17 cellular contexts compared by ENCODE assay signal in the genomic region with DNA sequence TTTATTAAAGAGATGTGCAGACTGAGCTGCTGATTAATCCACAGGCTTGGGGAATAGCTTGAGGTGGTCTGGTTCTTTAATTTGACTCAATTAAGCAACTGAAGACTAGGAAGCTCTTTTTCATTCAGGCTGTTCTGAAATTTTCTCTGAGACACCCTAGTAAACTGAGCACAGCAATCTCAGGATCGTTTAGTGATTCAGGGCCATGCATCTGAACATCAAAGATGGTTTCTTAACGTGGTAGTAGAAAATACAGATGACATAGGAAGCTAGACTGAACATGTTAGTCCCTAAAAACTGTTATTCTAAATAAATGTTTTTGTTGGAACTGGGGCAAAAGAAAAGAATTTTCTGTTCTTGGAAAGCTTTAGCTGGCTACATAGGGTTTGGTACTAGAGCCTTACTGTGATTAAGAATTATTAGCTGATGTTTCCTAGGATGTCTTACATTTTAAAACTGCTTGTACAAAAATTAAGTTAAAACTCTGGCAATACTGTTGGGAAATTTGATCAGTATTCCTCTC.
DNase-seq lines count a peak whose midpoint lies in the region; ATAC-seq and TF ChIP-seq lines count a peak whose summit lies in the region.
"Had no signal": no experiment of that assay in that cellular context is flagged by ENCODE, and none has a peak within 500 bp of the region (broad histone marks: within the 10 kb centered on the region; RNA-seq: fewer than 3 reads in every experiment).

No MANE protein-coding gene starts in this region.

- no peaks in the 10 kb centered on the region for H3K27me3 ChIP-seq in skeletal muscle satellite cell (ENCODE audit: control insufficient read depth, insufficient read depth, low read length)

- DNase-seq in T-helper 1 cell (no peak), glutamatergic neuron (no peak), left ventricle myocardium superior (no peak), ACHN (no peak)
- no peak for DNase-seq in activated CD8-positive, alpha-beta T cell treated with anti-CD3 and anti-CD28 coated beads for 36 hours
- DNase-seq in effector memory CD8-positive, alpha-beta T cell: no peak
- DNase-seq: 8988T, hippocampal formation, KBM-7, left colon, NCI-H1092 treated with DMSO at 0.1 percent for 48 hours, substantia nigra, T-helper 17 cell had no signal

- peak overlapping the region; percentile 44 for H3K9ac ChIP-seq in skeletal muscle satellite cell (ENCODE audit: low read depth, low read length)
- H3K9ac ChIP-seq: parathyroid adenoma had no signal

- no peak overlapping the region for H3K4me3 ChIP-seq in skeletal muscle satellite cell (ENCODE audit: low read length)

- intact Hi-C loops in activated CD8-positive, alpha-beta T cell treated with anti-CD3 and anti-CD28 coated beads for 36 hours (cut with micrococcal nuclease): loop anchor here (10.0 kb wide), 1 partner anchor 305 kb away; no protein-coding TSS in a partner anchor
- intact Hi-C loops in left ventricle myocardium superior (cut with micrococcal nuclease): no loop called here

- H3K4me3 Mint-ChIP-seq in T-helper 1 cell treated with Interleukin-12 subunit alpha and Interleukin-12 subunit beta and Interleukin-4 antibody, amounts not matched to agents 30 μg/mL and 1 μg/mL, for 36 hours: no peak overlapping the region
- no peak overlapping the region for H3K4me3 Mint-ChIP-seq in activated CD8-positive, alpha-beta T cell treated with anti-CD3 and anti-CD28 coated beads for 36 hours
- H3K4me3 Mint-ChIP-seq in effector memory CD8-positive, alpha-beta T cell: no peak overlapping the region
- H3K4me3 Mint-ChIP-seq in glutamatergic neuron (ENCODE audit: unreplicated experiment): no peak overlapping the region
- H3K4me3 Mint-ChIP-seq: CD4-positive, CD25-positive, alpha-beta regulatory T cell; T-helper 17 cell had no signal

- peak; percentile 18 for ATAC-seq in activated CD8-positive, alpha-beta T cell treated with anti-CD3 and anti-CD28 coated beads for 36 hours
- ATAC-seq in effector memory CD8-positive, alpha-beta T cell (replicated peaks): no peak
- ATAC-seq in left ventricle myocardium superior: no peak
- ATAC-seq: left colon had no signal

- H3K4me2 ChIP-seq in skeletal muscle satellite cell (ENCODE audit: low read length): peak overlapping the region; percentile 27

- H3K36me3 Mint-ChIP-seq in T-helper 1 cell treated with Interleukin-12 subunit alpha and Interleukin-12 subunit beta and Interleukin-4 antibody, amounts not matched to agents 30 μg/mL and 1 μg/mL, for 36 hours (ENCODE audit: low read depth): no peaks in the 10 kb centered on the region
- no peaks in the 10 kb centered on the region for H3K36me3 Mint-ChIP-seq in activated CD8-positive, alpha-beta T cell treated with anti-CD3 and anti-CD28 coated beads for 36 hours (ENCODE audit: low read depth)
- H3K36me3 Mint-ChIP-seq in effector memory CD8-positive, alpha-beta T cell (ENCODE audit: insufficient read depth): no peaks in the 10 kb centered on the region
- H3K36me3 Mint-ChIP-seq in glutamatergic neuron (ENCODE audit: unreplicated experiment): no peaks in the 10 kb centered on the region
- H3K36me3 Mint-ChIP-seq: CD4-positive, CD25-positive, alpha-beta regulatory T cell had no signal

- in situ Hi-C loops in ACHN (cut with HindIII; ENCODE audit: low pct_ligation_motif_present, low pct_unique_long_range_greater_than_20kb, low sequenced_read_pairs): no loop called here

- H3K27ac Mint-ChIP-seq in T-helper 1 cell treated with Interleukin-12 subunit alpha and Interleukin-12 subunit beta and Interleukin-4 antibody, amounts not matched to agents 30 μg/mL and 1 μg/mL, for 36 hours: peak overlapping the region; percentile 83
- peak overlapping the region; percentile 91 for H3K27ac Mint-ChIP-seq in activated CD8-positive, alpha-beta T cell treated with anti-CD3 and anti-CD28 coated beads for 36 hours
- peak overlapping the region; percentile 72 to 89 for H3K27ac Mint-ChIP-seq in effector memory CD8-positive, alpha-beta T cell
- no peak overlapping the region for H3K27ac Mint-ChIP-seq in glutamatergic neuron (ENCODE audit: unreplicated experiment)

- H3K9me3 Mint-ChIP-seq in T-helper 1 cell treated with Interleukin-12 subunit alpha and Interleukin-12 subunit beta and Interleukin-4 antibody, amounts not matched to agents 30 μg/mL and 1 μg/mL, for 36 hours: no peaks in the 10 kb centered on the region
- no peaks in the 10 kb centered on the region for H3K9me3 Mint-ChIP-seq in activated CD8-positive, alpha-beta T cell treated with anti-CD3 and anti-CD28 coated beads for 36 hours
- H3K9me3 Mint-ChIP-seq in effector memory CD8-positive, alpha-beta T cell: no peaks in the 10 kb centered on the region
- no peaks in the 10 kb centered on the region for H3K9me3 Mint-ChIP-seq in glutamatergic neuron (ENCODE audit: unreplicated experiment)
- H3K9me3 Mint-ChIP-seq: CD4-positive, CD25-positive, alpha-beta regulatory T cell had no signal

- POLR2A ChIA-PET in activated CD8-positive, alpha-beta T cell treated with anti-CD3 and anti-CD28 coated beads for 36 hours (lab: Charles Lee): interaction anchor here (1.1 to 2.8 kb wide), 4 partner anchors 33 to 132 kb away, joined by 3 to 23 read pairs (median 6); partner anchors contain the start of genes CEP55 and MYOF

- H3K4me1 Mint-ChIP-seq in T-helper 1 cell treated with Interleukin-12 subunit alpha and Interleukin-12 subunit beta and Interleukin-4 antibody, amounts not matched to agents 30 μg/mL and 1 μg/mL, for 36 hours (ENCODE audit: low read depth): peaks cover 27% of the 10 kb centered on the region
- H3K4me1 Mint-ChIP-seq in activated CD8-positive, alpha-beta T cell treated with anti-CD3 and anti-CD28 coated beads for 36 hours (ENCODE audit: low read depth): peaks cover 38% of the 10 kb centered on the region
- H3K4me1 Mint-ChIP-seq in effector memory CD8-positive, alpha-beta T cell (ENCODE audit: low read depth in 2 of 2): peaks cover 12 to 14% of the 10 kb centered on the region in 2 donors
- H3K4me1 Mint-ChIP-seq in glutamatergic neuron (ENCODE audit: low read depth, unreplicated experiment): peaks cover 10% of the 10 kb centered on the region

- peaks cover 65% of the 10 kb centered on the region for H3K4me1 ChIP-seq in skeletal muscle satellite cell (ENCODE audit: control insufficient read depth, insufficient read depth, low read length)
- H3K4me1 ChIP-seq: parathyroid adenoma had no signal

- TF ChIP-seq CTCF in activated CD8-positive, alpha-beta T cell treated with anti-CD3 and anti-CD28 coated beads for 36 hours (IDR thresholded peaks at IDR 0.05): no peak
- TF ChIP-seq CTCF in glutamatergic neuron (IDR thresholded peaks at IDR 0.05; ENCODE audit: partially characterized antibody, unreplicated experiment): no peak

- no peaks in the 10 kb centered on the region for H3K27me3 Mint-ChIP-seq in T-helper 1 cell treated with Interleukin-12 subunit alpha and Interleukin-12 subunit beta and Interleukin-4 antibody, amounts not matched to agents 30 μg/mL and 1 μg/mL, for 36 hours (ENCODE audit: low read depth)
- no peaks in the 10 kb centered on the region for H3K27me3 Mint-ChIP-seq in activated CD8-positive, alpha-beta T cell treated with anti-CD3 and anti-CD28 coated beads for 36 hours
- H3K27me3 Mint-ChIP-seq in effector memory CD8-positive, alpha-beta T cell: no peaks in the 10 kb centered on the region
- H3K27me3 Mint-ChIP-seq in glutamatergic neuron (ENCODE audit: unreplicated experiment): no peaks in the 10 kb centered on the region
- H3K27me3 Mint-ChIP-seq: T-helper 17 cell had no signal

- H3K9me3 ChIP-seq in skeletal muscle satellite cell (replicated peaks; ENCODE audit: low read length): no peaks in the 10 kb centered on the region

- CTCF ChIA-PET in activated CD8-positive, alpha-beta T cell treated with anti-CD3 and anti-CD28 coated beads for 36 hours (lab: Charles Lee): interaction anchor here (0.7 to 18.2 kb wide), 8 partner anchors 11 to 134 kb away, joined by 3 to 595 read pairs (median 4); partner anchors contain the start of genes CEP55 and MYOF

- peaks cover 83% of the 10 kb centered on the region for H3K36me3 ChIP-seq in skeletal muscle satellite cell (ENCODE audit: insufficient read depth, low read length)
